In genomic region chr10:82811621-82812020, GRCh38 we compare ENCODE assay signal across 9 cellular contexts.
DNase-seq lines count a peak whose midpoint lies in the region; ATAC-seq and TF ChIP-seq lines count a peak whose summit lies in the region.
"Had no signal": no experiment of that assay in that cellular context is flagged by ENCODE, and none has a peak within 500 bp of the region (broad histone marks: within the 10 kb centered on the region; RNA-seq: fewer than 3 reads in every experiment).

No MANE protein-coding gene starts in this region.

- no peaks in the 10 kb centered on the region for H3K9me3 ChIP-seq in Loucy (ENCODE audit: insufficient read depth, low read depth, low read length)
- no peaks in the 10 kb centered on the region for H3K9me3 ChIP-seq in upper lobe of right lung

- no peaks in the 10 kb centered on the region for H3F3A ChIP-seq in Loucy (ENCODE audit: low read depth)

- DNase-seq in stimulated activated CD4-positive, alpha-beta T cell treated with anti-CD3 and anti-CD28 coated beads, Interleukin-15, amount 100 ng/mL, for 24 hours: peak; percentile 7
- no peak for DNase-seq in stimulated activated CD4-positive, alpha-beta T cell treated with anti-CD3 and anti-CD28 coated beads, Interleukin-1b, Interleukin-23, amount 100 ng/mL, for 48 hours
- no peak for DNase-seq in epithelial cell of proximal tubule (ENCODE audit: low read depth)
- DNase-seq in upper lobe of right lung: no peak
- no peak for DNase-seq in NCI-H1092 treated with DMSO at 0.1 percent for 48 hours (lab: John Stamatoyannopoulos, UW)
- no peak for DNase-seq in lower leg skin (ENCODE audit: low spot score in 2 of 2)
- no peak for DNase-seq in NCI-H2171 treated with DMSO at 0.1 percent for 48 hours (lab: John Stamatoyannopoulos, UW)
- DNase-seq: NCI-H1105 treated with DMSO at 0.1 percent for 48 hours had no signal

- TF ChIP-seq CTCF in Loucy (conservative IDR thresholded peaks at IDR 0.05; ENCODE audit: low read length): peak; percentile 64
- TF ChIP-seq CTCF in epithelial cell of proximal tubule (conservative IDR thresholded peaks at IDR 0.05; ENCODE audit: low read depth, low read length): peak; percentile 64
- TF ChIP-seq CTCF in upper lobe of right lung (IDR thresholded peaks at IDR 0.05): peak; percentile 46
- no peak for TF ChIP-seq CTCF in lower leg skin (IDR thresholded peaks at IDR 0.05)

- no peak overlapping the region for H2AFZ ChIP-seq in Loucy (ENCODE audit: low read length)

- no peaks in the 10 kb centered on the region for H3K79me2 ChIP-seq in Loucy (ENCODE audit: insufficient read depth, low read length)

- no peaks in the 10 kb centered on the region for H3K27me3 ChIP-seq in Loucy (ENCODE audit: insufficient read depth, low read length, poor library complexity, severe bottlenecking)
- H3K27me3 ChIP-seq in upper lobe of right lung: no peaks in the 10 kb centered on the region

- no peak overlapping the region for H3K4me3 ChIP-seq in Loucy (ENCODE audit: low read length, poor library complexity, severe bottlenecking)
- no peak overlapping the region for H3K4me3 ChIP-seq in epithelial cell of proximal tubule (ENCODE audit: low read depth, low read length)
- H3K4me3 ChIP-seq in upper lobe of right lung: no peak overlapping the region
- no peak overlapping the region for H3K4me3 ChIP-seq in lower leg skin (ENCODE audit: low read depth, poor library complexity, severe bottlenecking)

- no peaks in the 10 kb centered on the region for H4K20me1 ChIP-seq in Loucy (ENCODE audit: insufficient read depth, low read length, poor library complexity, severe bottlenecking)

- H3K4me1 ChIP-seq in Loucy (ENCODE audit: insufficient read depth, low read length, poor library complexity, severe bottlenecking): no peaks in the 10 kb centered on the region
- no peaks in the 10 kb centered on the region for H3K4me1 ChIP-seq in upper lobe of right lung

- no peak overlapping the region for H3K4me2 ChIP-seq in Loucy (ENCODE audit: low read depth, low read length, poor library complexity, severe bottlenecking)

- ATAC-seq in upper lobe of right lung: peak; percentile 72

- 63 to 77% methylated on average over 1 of the region's 1 CpG for WGBS in lower leg skin, 2 donors

- no peak overlapping the region for H3K27ac ChIP-seq in upper lobe of right lung

- no peak for TF ChIP-seq POLR2A in lower leg skin (IDR thresholded peaks at IDR 0.05)

- intact Hi-C loops in upper lobe of right lung (cut with DNase I) (no loop called here), lower leg skin (cut with DNase I; ENCODE audit: low total_unique reads) (no loop called here)

- H3K9me2 ChIP-seq in Loucy (replicated peaks; ENCODE audit: low read depth, low read length): no peaks in the 10 kb centered on the region

- no peaks in the 10 kb centered on the region for H3K36me3 ChIP-seq in Loucy (ENCODE audit: insufficient read depth, low read length)
- H3K36me3 ChIP-seq in upper lobe of right lung: no peaks in the 10 kb centered on the region

- H3K9ac ChIP-seq in Loucy (ENCODE audit: low read depth, low read length, poor library complexity, severe bottlenecking): no peak overlapping the region

Comparison
In these comparisons a context has a peak if more than half of its experiments do, and no peak if none do; other contexts are left out.
1. CTCF ChIP-seq: peak in Loucy (single experiment), epithelial cell of proximal tubule (single experiment) and upper lobe of right lung (single experiment); none in lower leg skin (0 of 3).